13 cellular contexts compared by ENCODE assay signal in the genomic region with DNA sequence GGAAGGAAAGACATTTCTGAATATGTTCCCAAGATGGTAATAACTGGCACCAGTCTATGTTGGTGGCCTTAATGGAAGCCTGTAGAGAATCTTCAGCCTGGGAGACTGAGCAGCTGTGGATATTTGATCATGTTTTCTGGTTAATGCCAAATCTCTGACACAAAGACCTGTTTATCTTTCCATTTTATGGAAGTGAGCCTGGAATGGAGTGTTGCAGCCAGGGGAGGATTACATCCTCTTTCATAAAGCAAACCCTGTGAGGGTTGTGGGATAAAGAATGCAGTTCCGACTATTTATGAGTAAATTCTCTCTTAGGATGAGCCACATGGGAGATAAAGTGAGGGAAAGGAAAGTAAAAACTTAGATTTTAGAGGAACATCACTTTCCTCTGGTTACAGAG.
A peak's percentile ranks its signal among the peaks of the same experiment; 100 is the strongest.
DNase-seq lines count a peak whose midpoint lies in the region; ATAC-seq and TF ChIP-seq lines count a peak whose summit lies in the region.
"Had no signal": no experiment of that assay in that cellular context is flagged by ENCODE, and none has a peak within 500 bp of the region (broad histone marks: within the 10 kb centered on the region; RNA-seq: fewer than 3 reads in every experiment).

No MANE protein-coding gene starts in this region.

- peaks cover 10% of the 10 kb centered on the region for H3K4me1 ChIP-seq in SJCRH30
- H3K4me1 ChIP-seq in stomach = no peaks in the 10 kb centered on the region
- H3K4me1 ChIP-seq: Caco-2 had no signal

- no peaks in the 10 kb centered on the region for H3K36me3 ChIP-seq in SJCRH30
- no peaks in the 10 kb centered on the region for H3K36me3 ChIP-seq in stomach

- DNase-seq in DMS153 treated with DMSO at 0.1 percent for 48 hours (lab: John Stamatoyannopoulos, UW; ENCODE audit: unreplicated experiment) (peak; percentile 3), DMS153 (lab: John Stamatoyannopoulos, UW) (no peak), SJCRH30 (peak; percentile 40 to 74), omental fat pad (ENCODE audit: low spot score) (no peak), stomach (no peak)
- DNase-seq: Caco-2; CD8-positive, alpha-beta T cell; GM23248; IMR-90 had no signal

- no peak for TF ChIP-seq EP300 in stomach (IDR thresholded peaks at IDR 0.05)

- H3K27me3 ChIP-seq in SJCRH30 (no peaks in the 10 kb centered on the region), stomach (no peaks in the 10 kb centered on the region)

- TF ChIP-seq POLR2A in stomach (IDR thresholded peaks at IDR 0.05) = no peak

- WGBS in stomach, 5 donors = 32 to 68% (median 53%) methylated on average over 1 of the region's 1 CpG

- peak overlapping the region; percentile 46 for H3K27ac ChIP-seq in SJCRH30
- H3K27ac ChIP-seq in stomach = no peak overlapping the region
- H3K27ac ChIP-seq: 22Rv1, GM23248 had no signal

- H3K4me3 ChIP-seq in SJCRH30 (no peak overlapping the region; the same call in 1 of the 2 replicates), stomach (no peak overlapping the region)
- H3K4me3 ChIP-seq: GM23248 had no signal

- TF ChIP-seq CTCF in omental fat pad (IDR thresholded peaks at IDR 0.05) (no peak), stomach (IDR thresholded peaks at IDR 0.05) (no peak)

- intact Hi-C loops in stomach (cut with DNase I; ENCODE audit: low total_unique reads) = no loop called here

- no peaks in the 10 kb centered on the region for H3K9me3 ChIP-seq in SJCRH30 (replicated peaks)
- peaks cover 0 to 5% (median 0%) of the 10 kb centered on the region in 4 donors for H3K9me3 ChIP-seq in stomach
- H3K9me3 ChIP-seq: Caco-2 had no signal

- ATAC-seq in omental fat pad (ENCODE audit: low FRiP score) (peak; percentile 52), HG02610 (IDR thresholded peaks at IDR 0.05; ENCODE audit: unreplicated experiment) (no peak), HG03135 (IDR thresholded peaks at IDR 0.05; ENCODE audit: unreplicated experiment) (no peak)
- ATAC-seq: CD8-positive, alpha-beta T cell; HCT116 had no signal

Comparison
In these comparisons a context has a peak if more than half of its experiments do, and no peak if none do; other contexts are left out.
1. DNase-seq: peak in DMS153 treated with DMSO at 0.1 percent for 48 hours (single experiment) and SJCRH30 (2 of 2); none in DMS153 (single experiment), omental fat pad (single experiment) and stomach (single experiment).